ENCODE assay signal across 8 cellular contexts in genomic region chr4:55949480-55949802, GRCh38. TPM values are rescaled to one million over a fixed set of nuclear protein-coding genes. Genes with fewer than 3 reads are reported as not detected.
DNase-seq lines count a peak whose midpoint lies in the region; ATAC-seq and TF ChIP-seq lines count a peak whose summit lies in the region.

No MANE protein-coding gene starts in this region.

- DNase-seq in BE2C (no peak), Karpas-422 (no peak), chondrocyte (ENCODE audit: low spot score) (no peak), nucleus accumbens (lab: John Stamatoyannopoulos, UW) (no peak), NOMO-1 (lab: John Stamatoyannopoulos, UW; ENCODE audit: unreplicated experiment in 2 of 2) (no peak), GDM1 (lab: John Stamatoyannopoulos, UW) (no peak), DMS114 treated with DMSO at 0.1 percent for 48 hours (lab: John Stamatoyannopoulos, UW; ENCODE audit: unreplicated experiment) (no peak)
- peak in 2 of 10 donors; percentile 36 to 48 for DNase-seq in naive thymus-derived CD8-positive, alpha-beta T cell

- TF ChIP-seq CTCF in BE2C (IDR thresholded peaks at IDR 0.05; ENCODE audit: low read depth, low read length) = no peak
- no peak for TF ChIP-seq CTCF in chondrocyte (IDR thresholded peaks at IDR 0.05)

- H3K36me3 Mint-ChIP-seq in chondrocyte (ENCODE audit: low read depth) = peaks cover 4% of the 10 kb centered on the region
- H3K36me3 Mint-ChIP-seq in naive thymus-derived CD8-positive, alpha-beta T cell = peaks cover 4 to 25% (median 9%) of the 10 kb centered on the region in 3 donors

- no peaks in the 10 kb centered on the region for H3K9me2 ChIP-seq in Karpas-422 (replicated peaks; ENCODE audit: insufficient read depth, low read length)

- peaks cover 35% of the 10 kb centered on the region for H3K4me1 Mint-ChIP-seq in chondrocyte (ENCODE audit: low read depth)
- H3K4me1 Mint-ChIP-seq in naive thymus-derived CD8-positive, alpha-beta T cell = peaks cover 26 to 56% (median 39%) of the 10 kb centered on the region in 4 donors

- no peaks in the 10 kb centered on the region for H4K20me1 ChIP-seq in Karpas-422 (ENCODE audit: insufficient read depth, low read depth, low read length)

- H3K4me3 ChIP-seq in BE2C (ENCODE audit: low read depth, low read length) (peak overlapping the region; percentile 86), Karpas-422 (ENCODE audit: low read length) (peak overlapping the region; percentile 86)

- peak overlapping the region; percentile 69 for H3K4me3 Mint-ChIP-seq in chondrocyte (ENCODE audit: unreplicated experiment)
- peak overlapping the region; percentile 82 to 99 (median 90) for H3K4me3 Mint-ChIP-seq in naive thymus-derived CD8-positive, alpha-beta T cell

- POLR2A ChIA-PET in naive thymus-derived CD8-positive, alpha-beta T cell (lab: Charles Lee) = interaction anchor here (0.5 to 3.5 kb wide), 10 partner anchors 15 to 1032 kb away, joined by 3 to 19 read pairs (median 6); partner anchors contain the start of genes AASDH, NOA1, PAICS and POLR2B

- H3K27ac Mint-ChIP-seq in chondrocyte (ENCODE audit: unreplicated experiment) = peak overlapping the region; percentile 91
- peak overlapping the region; percentile 88 to 97 (median 94) for H3K27ac Mint-ChIP-seq in naive thymus-derived CD8-positive, alpha-beta T cell

- H3K4me2 ChIP-seq in Karpas-422 (ENCODE audit: low read depth, low read length, poor library complexity, severe bottlenecking) = peak overlapping the region; percentile 98

- H3K4me1 ChIP-seq in BE2C (no peaks in the 10 kb centered on the region; the same call in 1 of the 2 replicates), Karpas-422 (ENCODE audit: low read length) (peaks cover 33% of the 10 kb centered on the region)

- peaks cover 10% of the 10 kb centered on the region for H3K36me3 ChIP-seq in BE2C
- peaks cover 18% of the 10 kb centered on the region; the same call in 1 of the 2 replicates for H3K36me3 ChIP-seq in Karpas-422 (ENCODE audit: insufficient read depth, low read length)

- H3K27me3 Mint-ChIP-seq in chondrocyte (ENCODE audit: low read depth) = no peaks in the 10 kb centered on the region
- no peaks in the 10 kb centered on the region for H3K27me3 Mint-ChIP-seq in naive thymus-derived CD8-positive, alpha-beta T cell

- H3K9me3 ChIP-seq in BE2C = no peaks in the 10 kb centered on the region
- H3K9me3 ChIP-seq in Karpas-422 (ENCODE audit: low read length) = no peaks in the 10 kb centered on the region

- no peaks in the 10 kb centered on the region for H3K9me3 Mint-ChIP-seq in chondrocyte (ENCODE audit: low read depth)
- peaks cover 0 to 7% (median 0%) of the 10 kb centered on the region in 9 donors for H3K9me3 Mint-ChIP-seq in naive thymus-derived CD8-positive, alpha-beta T cell

- H3K79me2 ChIP-seq in Karpas-422 (ENCODE audit: low read length) = peaks cover 46% of the 10 kb centered on the region

- peak overlapping the region; percentile 61; the same call in 1 of the 2 replicates for H2AFZ ChIP-seq in Karpas-422 (ENCODE audit: low read length)

- H3K27me3 ChIP-seq in BE2C (no peaks in the 10 kb centered on the region), Karpas-422 (ENCODE audit: low read length) (no peaks in the 10 kb centered on the region)

- peak overlapping the region; percentile 89 for H3K9ac ChIP-seq in Karpas-422 (ENCODE audit: low read length)

- no peak for ATAC-seq in naive thymus-derived CD8-positive, alpha-beta T cell

- H3K27ac ChIP-seq in Karpas-422 (ENCODE audit: low read length) = peak overlapping the region; percentile 89

RNA-seq across cellular contexts. Expression of gene CEP135, which starts 0.7 kb away (rescaled TPM):
- 2.5 TPM for polyA plus RNA-seq in BE2C (2012; ENCODE audit: insufficient read depth, insufficient read length, low read depth)
- 16.0 and 16.1 TPM in 2 replicates for total RNA-seq in Karpas-422 (2014; rRNA removed; shearing (Covaris generic); ENCODE audit: low replicate concordance)
- 5.2 to 9.4 TPM (median 5.3 TPM) in 3 replicates for total RNA-seq in chondrocyte
- 10 to 100 TPM; 25.9 to 31.5 TPM for total RNA-seq in naive thymus-derived CD8-positive, alpha-beta T cell
- 10 to 100 TPM in 1 of 3 donors, 1 to 10 TPM in 2; 7.9 to 13.8 (median 8.3) TPM for polyA plus RNA-seq in naive thymus-derived CD8-positive, alpha-beta T cell
